In the genomic region with DNA sequence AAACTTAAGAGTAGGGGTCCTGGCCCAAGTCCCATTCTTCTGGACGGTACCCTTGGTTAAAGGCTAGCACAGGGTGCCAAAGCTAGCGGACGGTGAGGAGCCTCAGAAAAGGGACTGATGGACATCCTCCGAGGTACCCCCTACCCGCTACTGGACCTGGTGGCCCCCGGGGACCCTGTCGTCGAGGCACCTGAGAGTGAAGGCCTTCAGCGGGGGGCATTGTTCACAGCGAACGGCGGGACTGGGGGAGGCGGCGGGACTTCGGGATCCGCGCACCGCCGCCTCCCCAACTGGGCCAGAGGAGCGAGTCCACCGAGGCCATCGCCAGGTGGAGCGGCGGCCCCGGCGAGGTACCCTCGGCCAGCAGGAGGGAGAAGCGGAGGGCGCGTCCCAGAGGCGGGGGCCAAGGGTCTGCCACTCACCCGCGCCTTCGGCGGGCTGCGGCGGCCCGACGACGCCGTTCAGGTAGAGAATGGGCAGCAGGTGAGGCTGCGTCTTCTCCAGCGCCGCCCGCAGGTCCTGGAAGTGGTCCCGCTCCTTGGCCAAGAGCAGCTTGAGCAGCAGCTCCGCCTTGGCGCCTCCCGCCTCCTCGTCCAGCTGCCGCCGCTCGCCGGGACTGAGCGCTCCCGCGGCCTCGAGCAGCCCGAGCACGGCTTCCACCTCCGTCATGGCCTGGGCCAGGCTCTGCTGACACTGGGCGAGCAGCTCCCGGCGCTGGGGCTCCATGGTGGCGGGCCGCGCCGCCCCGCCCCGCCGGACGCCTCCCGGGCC, we compare ENCODE assay signal across 1 cellular context.
A peak's percentile ranks its signal among the peaks of the same experiment; 100 is the strongest.
TF ChIP-seq lines count a peak whose summit lies in the region.

No MANE protein-coding gene starts in this region.

TF ChIP-seq in H1, 55 proteins besides CTCF, POLR2A, EP300 and RAD21 (continued from another document):
- TF ChIP-seq PHF8 (conservative IDR thresholded peaks at IDR 0.05; ENCODE audit: low read depth, low read length) (peak; percentile 19; the same call in 1 of the 2 replicates), KDM4A (IDR thresholded peaks at IDR 0.05; ENCODE audit: low read depth, low read length, severe bottlenecking) (peak; percentile 50), SIRT6 (IDR thresholded peaks at IDR 0.05; ENCODE audit: low read length) (no peak), MAFK (IDR thresholded peaks at IDR 0.05; ENCODE audit: low read depth, low read length) (no peak), KDM5A (IDR thresholded peaks at IDR 0.05; ENCODE audit: low read length) (no peak), RBBP5 (IDR thresholded peaks at IDR 0.05; ENCODE audit: borderline replicate concordance, low read depth, low read length) (peak; percentile 80; the same call in 1 of the 2 replicates), TBP (IDR thresholded peaks at IDR 0.05; ENCODE audit: low read depth, low read length) (0 out of 2 replicates have a peak, but pooled peaks have one; percentile 10), HDAC2 (IDR thresholded peaks at IDR 0.05; ENCODE audit: borderline replicate concordance in 1 of 2, low read depth in 2 of 2, low read length in 2 of 2) (0 out of 4 replicates have a peak, but pooled peaks of 1 of the 2 experiments have one; percentile 36), CREB1 (IDR thresholded peaks at IDR 0.05) (no peak), ASH2L (IDR thresholded peaks at IDR 0.05; ENCODE audit: low read length) (peak; percentile 54)
